1 cellular context compared by ENCODE assay signal in genomic region chr7:129864042-129864441, GRCh38.
TF ChIP-seq lines count a peak whose summit lies in the region.

No MANE protein-coding gene starts in this region.

TF ChIP-seq in HEK293T, 16 proteins besides CTCF, POLR2A, EP300 and RAD21 (continued from another document):
- no peak for TF ChIP-seq BHLHE40 (IDR thresholded peaks at IDR 0.05; ENCODE audit: borderline replicate concordance)
- TF ChIP-seq TARDBP (IDR thresholded peaks at IDR 0.05): no peak
- TF ChIP-seq FOXM1 (IDR thresholded peaks at IDR 0.05; ENCODE audit: borderline replicate concordance): no peak
- TF ChIP-seq ARNT (IDR thresholded peaks at IDR 0.05): no peak
- no peak for TF ChIP-seq FOXK2 (IDR thresholded peaks at IDR 0.05)
- TF ChIP-seq FOXA1 (IDR thresholded peaks at IDR 0.05): no peak
- no peak for TF ChIP-seq SUZ12 (IDR thresholded peaks at IDR 0.05)
- TF ChIP-seq SP1 (IDR thresholded peaks at IDR 0.05): no peak
